In genomic region chr1:10473145-10473765, GRCh38 we compare ENCODE assay signal across 1 cellular context.
TF ChIP-seq lines count a peak whose summit lies in the region.

No MANE protein-coding gene starts in this region.

TF ChIP-seq in HepG2, 621 proteins besides CTCF, POLR2A, EP300 and RAD21:
- TF ChIP-seq SETDB1 (CRISPR knock-in tag; IDR thresholded peaks at IDR 0.05; ENCODE audit: borderline replicate concordance) (no peak), ZBTB38 (CRISPR knock-in tag; IDR thresholded peaks at IDR 0.05) (peak; percentile 68; the same call in 1 of the 2 replicates)
